Comparison of ENCODE assay signal across 29 cellular contexts in the genomic region with DNA sequence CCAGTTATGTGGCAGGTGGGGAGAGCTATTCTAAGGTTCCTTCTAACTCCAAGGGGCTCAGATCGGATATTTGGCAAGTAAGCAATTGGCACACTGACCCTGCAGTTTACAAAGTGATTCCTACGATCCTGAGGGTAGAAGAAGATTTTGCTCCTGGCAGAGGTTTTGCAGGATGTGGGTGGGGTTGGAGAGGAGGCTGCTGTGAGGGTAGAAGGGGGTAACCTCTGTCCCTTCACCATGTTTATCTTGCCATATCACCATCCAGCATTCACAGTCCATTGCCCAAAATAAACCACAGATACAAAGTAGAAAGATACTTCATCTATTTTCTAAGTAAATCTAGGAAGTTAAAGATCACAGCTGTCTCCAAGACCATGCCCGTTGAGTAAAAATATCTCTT. TPM values are rescaled to one million over a fixed set of nuclear protein-coding genes. Genes with fewer than 3 reads are reported as not detected.
DNase-seq lines count a peak whose midpoint lies in the region; ATAC-seq and TF ChIP-seq lines count a peak whose summit lies in the region.
"Had no signal": no experiment of that assay in that cellular context is flagged by ENCODE, and none has a peak within 500 bp of the region (broad histone marks: within the 10 kb centered on the region; RNA-seq: fewer than 3 reads in every experiment).

No MANE protein-coding gene starts in this region.

- peaks cover 47% of the 10 kb centered on the region for H3K4me1 Mint-ChIP-seq in activated naive CD8-positive, alpha-beta T cell (ENCODE audit: low read depth)
- H3K4me1 Mint-ChIP-seq in activated naive CD8-positive, alpha-beta T cell treated with anti-CD3 and anti-CD28 coated beads, Interleukin-2, amount 50 U/mL, for 24 hours = peaks cover 38% of the 10 kb centered on the region
- peaks cover 30% of the 10 kb centered on the region for H3K4me1 Mint-ChIP-seq in stimulated activated effector memory CD8-positive, alpha-beta T cell treated with anti-CD3 and anti-CD28 coated beads, Interleukin-12 subunit alpha, Interleukin-12 subunit beta, amount 100 ng/mL, for 72 hours
- H3K4me1 Mint-ChIP-seq: endodermal cell had no signal

- H3K27ac ChIP-seq in transverse colon = no peak overlapping the region
- H3K27ac ChIP-seq: heart right ventricle, psoas muscle, tibial nerve, WERI-Rb-1 had no signal

- DNase-seq in activated naive CD8-positive, alpha-beta T cell treated with anti-CD3 and anti-CD28 coated beads, Interleukin-2, amount 50 U/mL, for 24 hours = no peak
- DNase-seq in OCI-M1 (lab: John Stamatoyannopoulos, UW) (peak; percentile 39), kidney glomerular epithelial cell (lab: John Stamatoyannopoulos, UW) (peak; percentile 68), NCI-H1417 (lab: John Stamatoyannopoulos, UW) (no peak), transverse colon (no peak)
- no peak for DNase-seq in stimulated activated effector memory CD8-positive, alpha-beta T cell treated with anti-CD3 and anti-CD28 coated beads, Interleukin-12 subunit alpha, Interleukin-12 subunit beta, amount 100 ng/mL, for 72 hours (ENCODE audit: low spot score in 2 of 2)
- DNase-seq: ACHN; activated CD4-positive, alpha-beta T cell treated with anti-CD3 and anti-CD28 coated beads, Interleukin-2, amount 50 U/mL, for 1 hour; BE2C; Calu3; central memory CD4-positive, alpha-beta T cell; DMS79 treated with DMSO at 0.1 percent for 48 hours; endodermal cell; foreskin fibroblast; heart right ventricle; left cardiac atrium; mammary epithelial cell; MG63; NCI-H2081 treated with DMSO at 0.1 percent for 48 hours; NCI-H748 treated with DMSO at 0.1 percent for 48 hours; nucleus accumbens; psoas muscle; WERI-Rb-1 had no signal

- H3K27me3 Mint-ChIP-seq in activated naive CD8-positive, alpha-beta T cell = no peaks in the 10 kb centered on the region
- no peaks in the 10 kb centered on the region for H3K27me3 Mint-ChIP-seq in activated naive CD8-positive, alpha-beta T cell treated with anti-CD3 and anti-CD28 coated beads, Interleukin-2, amount 50 U/mL, for 24 hours

- H3K4me3 ChIP-seq in transverse colon = no peak overlapping the region
- H3K4me3 ChIP-seq: HAP-1, heart right ventricle, MG63, psoas muscle, tibial nerve had no signal

- H3K36me3 ChIP-seq in transverse colon = no peaks in the 10 kb centered on the region
- H3K36me3 ChIP-seq: BE2C, HAP-1, heart right ventricle, MG63, tibial nerve, WERI-Rb-1 had no signal

- TF ChIP-seq EP300 in transverse colon (IDR thresholded peaks at IDR 0.05; ENCODE audit: low read depth) = no peak

- H3K27ac Mint-ChIP-seq in activated naive CD8-positive, alpha-beta T cell = peak overlapping the region; percentile 4
- no peak overlapping the region for H3K27ac Mint-ChIP-seq in activated naive CD8-positive, alpha-beta T cell treated with anti-CD3 and anti-CD28 coated beads, Interleukin-2, amount 50 U/mL, for 24 hours
- H3K27ac Mint-ChIP-seq in stimulated activated effector memory CD8-positive, alpha-beta T cell treated with anti-CD3 and anti-CD28 coated beads, Interleukin-12 subunit alpha, Interleukin-12 subunit beta, amount 100 ng/mL, for 72 hours = peak overlapping the region; percentile 46
- H3K27ac Mint-ChIP-seq: endodermal cell had no signal

- no peak for ATAC-seq in activated naive CD8-positive, alpha-beta T cell treated with anti-CD3 and anti-CD28 coated beads, Interleukin-2, amount 50 U/mL, for 24 hours
- ATAC-seq in stimulated activated effector memory CD8-positive, alpha-beta T cell treated with anti-CD3 and anti-CD28 coated beads, Interleukin-12 subunit alpha, Interleukin-12 subunit beta, amount 100 ng/mL, for 72 hours = no peak
- no peak for ATAC-seq in HG03159 (IDR thresholded peaks at IDR 0.05; ENCODE audit: unreplicated experiment)
- ATAC-seq: esophagus mucosa, heart right ventricle, psoas muscle had no signal

- no peaks in the 10 kb centered on the region for H3K36me3 Mint-ChIP-seq in activated naive CD8-positive, alpha-beta T cell
- no peaks in the 10 kb centered on the region for H3K36me3 Mint-ChIP-seq in activated naive CD8-positive, alpha-beta T cell treated with anti-CD3 and anti-CD28 coated beads, Interleukin-2, amount 50 U/mL, for 24 hours (ENCODE audit: low read depth)
- no peaks in the 10 kb centered on the region for H3K36me3 Mint-ChIP-seq in stimulated activated effector memory CD8-positive, alpha-beta T cell treated with anti-CD3 and anti-CD28 coated beads, Interleukin-12 subunit alpha, Interleukin-12 subunit beta, amount 100 ng/mL, for 72 hours

- H3K9me3 Mint-ChIP-seq in activated naive CD8-positive, alpha-beta T cell (ENCODE audit: low read depth) = no peaks in the 10 kb centered on the region
- H3K9me3 Mint-ChIP-seq in activated naive CD8-positive, alpha-beta T cell treated with anti-CD3 and anti-CD28 coated beads, Interleukin-2, amount 50 U/mL, for 24 hours = no peaks in the 10 kb centered on the region
- H3K9me3 Mint-ChIP-seq in stimulated activated effector memory CD8-positive, alpha-beta T cell treated with anti-CD3 and anti-CD28 coated beads, Interleukin-12 subunit alpha, Interleukin-12 subunit beta, amount 100 ng/mL, for 72 hours = no peaks in the 10 kb centered on the region

- peaks cover 0 to 3% (median 0%) of the 10 kb centered on the region in 4 donors for H3K4me1 ChIP-seq in transverse colon
- H3K4me1 ChIP-seq: BE2C, HAP-1, psoas muscle, tibial nerve had no signal

- H3K4me3 Mint-ChIP-seq in activated naive CD8-positive, alpha-beta T cell = no peak overlapping the region
- H3K4me3 Mint-ChIP-seq in activated naive CD8-positive, alpha-beta T cell treated with anti-CD3 and anti-CD28 coated beads, Interleukin-2, amount 50 U/mL, for 24 hours = no peak overlapping the region
- no peak overlapping the region for H3K4me3 Mint-ChIP-seq in stimulated activated effector memory CD8-positive, alpha-beta T cell treated with anti-CD3 and anti-CD28 coated beads, Interleukin-12 subunit alpha, Interleukin-12 subunit beta, amount 100 ng/mL, for 72 hours
- H3K4me3 Mint-ChIP-seq: endodermal cell had no signal

- no peaks in the 10 kb centered on the region for H3K27me3 ChIP-seq in transverse colon
- H3K27me3 ChIP-seq: BE2C, heart right ventricle, MG63, tibial nerve had no signal

- WGBS in transverse colon (ENCODE audit: low coverage in 1 of 2), 2 donors = 61 to 64% methylated on average over 3 of the region's 3 CpGs

- intact Hi-C loops in transverse colon (cut with DNase I; ENCODE audit: low total_unique reads) = no loop called here

- in situ Hi-C loops in transverse colon (cut with MboI; ENCODE audit: low pct_ligation_motif_present in 1 of 4, low pct_unique_long_range_greater_than_20kb in 1 of 4, low sequenced_read_pairs in 3 of 4) = no loop called here

- no peaks in the 10 kb centered on the region for H3K9me3 ChIP-seq in transverse colon
- H3K9me3 ChIP-seq: BE2C, HAP-1, heart right ventricle, psoas muscle, tibial nerve had no signal

- no peak for TF ChIP-seq POLR2A in transverse colon (IDR thresholded peaks at IDR 0.05)

- TF ChIP-seq CTCF in transverse colon (IDR thresholded peaks at IDR 0.05) = no peak

RNA-seq across cellular contexts. Expression of gene LIPC, which starts 51.5 kb away (rescaled TPM):
- 1 to 10 TPM in 2 of 4 donors, under 1 TPM in 1, not detected in 1; 0.48 to 8.2 (median 2.6) TPM for total RNA-seq in transverse colon
- total RNA-seq: Calu3, endodermal cell, esophagus mucosa, mammary epithelial cell, psoas muscle, SK-MEL-5 had no signal

Comparison
In these comparisons a context has a peak if more than half of its experiments do, and no peak if none do; other contexts are left out.
1. DNase-seq: peak in OCI-M1 (single experiment) and kidney glomerular epithelial cell (single experiment); none in activated naive CD8-positive, alpha-beta T cell treated with anti-CD3 and anti-CD28 coated beads, Interleukin-2, amount 50 U/mL, for 24 hours (single experiment), stimulated activated effector memory CD8-positive, alpha-beta T cell treated with anti-CD3 and anti-CD28 coated beads, Interleukin-12 subunit alpha, Interleukin-12 subunit beta, amount 100 ng/mL, for 72 hours (0 of 2), NCI-H1417 (0 of 3) and transverse colon (single experiment).